In genomic region chr6:131532476-131533108, GRCh38 we compare ENCODE assay signal across 1 cellular context.
TF ChIP-seq lines count a peak whose summit lies in the region.

No MANE protein-coding gene starts in this region.

TF ChIP-seq in GM12878, 131 proteins besides CTCF, POLR2A, EP300 and RAD21 (continued from another document):
- no peak for TF ChIP-seq CUX1 (IDR thresholded peaks at IDR 0.05; ENCODE audit: insufficient replicate concordance, low read depth, low read length)
- no peak for TF ChIP-seq STAT1 (conservative IDR thresholded peaks at IDR 0.05)
- TF ChIP-seq HDAC6 (IDR thresholded peaks at IDR 0.05; ENCODE audit: unreplicated experiment): no peak
- TF ChIP-seq NR2F1 (conservative IDR thresholded peaks at IDR 0.05): peak; percentile 56; the same call in 1 of the 2 replicates
- TF ChIP-seq MTA2 (IDR thresholded peaks at IDR 0.05; ENCODE audit: low read depth): peak; percentile 27; the same call in 1 of the 2 replicates
- no peak for TF ChIP-seq EZH2 (IDR thresholded peaks at IDR 0.05; ENCODE audit: borderline replicate concordance, control insufficient read depth, low read depth, low read length)
- peak; percentile 36; the same call in 1 of the 2 replicates for TF ChIP-seq RELB (IDR thresholded peaks at IDR 0.05; ENCODE audit: low read depth)
- TF ChIP-seq ZNF274 (IDR thresholded peaks at IDR 0.05; ENCODE audit: insufficient read depth, insufficient read length): no peak
- peak; percentile 64 for TF ChIP-seq YY1 (IDR thresholded peaks at IDR 0.05; ENCODE audit: low read depth, low read length)
- 0 out of 2 replicates have a peak, but pooled peaks have one; percentile 22 for TF ChIP-seq IKZF1 (conservative IDR thresholded peaks at IDR 0.05)
TF ChIP-seq in GM12878: peak in this region for 8.
